13 cellular contexts compared by ENCODE assay signal in genomic region chr11:77470504-77470903, GRCh38. TPM values are rescaled to one million over a fixed set of nuclear protein-coding genes. Genes with fewer than 3 reads are reported as not detected.
DNase-seq lines count a peak whose midpoint lies in the region; ATAC-seq and TF ChIP-seq lines count a peak whose summit lies in the region.
"Had no signal": no experiment of that assay in that cellular context is flagged by ENCODE, and none has a peak within 500 bp of the region (broad histone marks: within the 10 kb centered on the region; RNA-seq: fewer than 3 reads in every experiment).

No MANE protein-coding gene starts in this region.

- peak overlapping the region; percentile 79 to 93 (median 87) for H3K4me2 ChIP-seq in BLaER1 treated with 17β-estradiol and CSF1 and Interleukin-3, amounts not matched to agents 10 nM and 100 nM

- no peaks in the 10 kb centered on the region; a peak in 1 of 22 replicates for H4K20me1 ChIP-seq in BLaER1 treated with 17β-estradiol and CSF1 and Interleukin-3, amounts not matched to agents 10 nM and 100 nM

- ATAC-seq in GM18907 (IDR thresholded peaks at IDR 0.05; ENCODE audit: unreplicated experiment) = peak; percentile 28
- ATAC-seq in HG03280 (IDR thresholded peaks at IDR 0.05; ENCODE audit: unreplicated experiment) = peak; percentile 41
- ATAC-seq: activated CD8-positive, alpha-beta memory T cell treated with anti-CD3 and anti-CD28 coated beads, Interleukin-2, amount 10 ng/mL, durations not matched to agents 7 days and 5 days; left lung had no signal

- peaks cover 0 to 10% (median 0%) of the 10 kb centered on the region in 11 experiments; a peak in 7 of 22 replicates for H3K36me3 ChIP-seq in BLaER1 treated with 17β-estradiol and CSF1 and Interleukin-3, amounts not matched to agents 10 nM and 100 nM
- H3K36me3 ChIP-seq: esophagus squamous epithelium, left lung, uterus had no signal

- H3K4me1 ChIP-seq in BLaER1 treated with 17β-estradiol and CSF1 and Interleukin-3, amounts not matched to agents 10 nM and 100 nM = peaks cover 29 to 44% (median 33%) of the 10 kb centered on the region in 10 experiments
- H3K4me1 ChIP-seq: uterus had no signal

- H3K4me3 ChIP-seq in BLaER1 treated with 17β-estradiol and CSF1 and Interleukin-3, amounts not matched to agents 10 nM and 100 nM = peak overlapping the region in 2 of 10 experiments; percentile 5 to 32; a peak in 5 of 20 replicates
- H3K4me3 ChIP-seq in dorsolateral prefrontal cortex = peak overlapping the region in 30 of 59 donors; percentile 1 to 89 (median 26)
- H3K4me3 ChIP-seq: esophagus squamous epithelium, left lung, uterus had no signal

- DNase-seq in dorsolateral prefrontal cortex (no peak), GOT3 (lab: John Stamatoyannopoulos, UW) (no peak), cardiac septum (ENCODE audit: low spot score) (no peak), NCI-H446 (lab: John Stamatoyannopoulos, UW) (no peak), DMS79 treated with DMSO at 0.1 percent for 48 hours (lab: John Stamatoyannopoulos, UW) (no peak)
- DNase-seq: activated CD8-positive, alpha-beta memory T cell treated with anti-CD3 and anti-CD28 coated beads, Interleukin-2, amount 10 ng/mL, durations not matched to agents 7 days and 5 days; esophagus squamous epithelium; HCEC 1CT; left lung; uterus had no signal

- H3K27me3 ChIP-seq in BLaER1 treated with 17β-estradiol and CSF1 and Interleukin-3, amounts not matched to agents 10 nM and 100 nM = no peaks in the 10 kb centered on the region
- no peaks in the 10 kb centered on the region for H3K27me3 ChIP-seq in dorsolateral prefrontal cortex
- H3K27me3 ChIP-seq: uterus had no signal

- peak overlapping the region in 10 of 11 experiments; percentile 10 to 61 (median 32); a peak in 16 of 22 replicates for H3K9ac ChIP-seq in BLaER1 treated with 17β-estradiol and CSF1 and Interleukin-3, amounts not matched to agents 10 nM and 100 nM

- H3K9me3 ChIP-seq in BLaER1 treated with 17β-estradiol and CSF1 and Interleukin-3, amounts not matched to agents 10 nM and 100 nM (replicated peaks in 1 of 11) = 0 out of 22 replicates have a peak, but pooled peaks cover 0 to 10% (median 0%) of the 10 kb centered on the region in 11 experiments
- H3K9me3 ChIP-seq: esophagus squamous epithelium, left lung, uterus had no signal

- H3K27ac ChIP-seq in BLaER1 treated with 17β-estradiol and CSF1 and Interleukin-3, amounts not matched to agents 10 nM and 100 nM = peak overlapping the region in 9 of 11 experiments; percentile 2 to 52 (median 36); a peak in 16 of 22 replicates
- peak overlapping the region in 33 of 59 donors; percentile 7 to 92 (median 45) for H3K27ac ChIP-seq in dorsolateral prefrontal cortex
- H3K27ac ChIP-seq: left lung, uterus had no signal

- intact Hi-C loops in dorsolateral prefrontal cortex (cut with DNase I) = loop anchor here in 1 of 2 donors (5.0 kb wide), 1 partner anchor 57 kb away; no protein-coding TSS in a partner anchor
- intact Hi-C loops in cardiac septum (cut with DNase I) = no loop called here

- TF ChIP-seq CTCF in dorsolateral prefrontal cortex (IDR thresholded peaks at IDR 0.05 in 54 of 56, conservative IDR thresholded peaks at IDR 0.05 in 2 of 56; ENCODE audit: low read depth in 1 of 56, partially characterized antibody in 56 of 56) = no peak

RNA-seq across cellular contexts. Expression of gene PAK1, which starts 3.4 kb away (rescaled TPM):
- total RNA-seq in dorsolateral prefrontal cortex (100 to 1,000 TPM in 117 of 120 experiments, 10 to 100 TPM in 3; 77.4 to 424 (median 270) TPM), cardiac septum (16.5 TPM)
